Comparison of ENCODE assay signal across 20 cellular contexts in the genomic region with DNA sequence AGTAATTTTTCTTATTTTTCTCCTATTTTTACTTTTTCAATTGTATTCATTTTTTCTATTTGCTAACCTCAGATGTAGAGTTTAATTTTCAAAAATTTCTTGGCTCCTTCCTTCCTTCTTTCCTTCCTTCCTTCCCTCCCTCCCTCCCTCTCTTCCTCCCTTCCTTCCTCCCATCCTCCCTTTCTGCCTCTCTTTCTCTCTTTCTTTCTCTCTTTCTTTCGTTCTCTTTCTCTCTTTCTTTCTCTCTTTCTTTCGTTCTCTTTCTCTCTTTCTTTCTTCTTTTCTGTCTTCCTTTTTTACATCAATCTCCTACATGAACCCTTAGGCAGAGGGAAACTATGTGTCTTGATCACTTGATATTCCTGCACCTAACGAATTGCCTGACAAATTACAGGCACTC. TPM values are rescaled to one million over a fixed set of nuclear protein-coding genes. Genes with fewer than 3 reads are reported as not detected.
DNase-seq lines count a peak whose midpoint lies in the region; ATAC-seq lines count a peak whose summit lies in the region.
"Had no signal": no experiment of that assay in that cellular context is flagged by ENCODE, and none has a peak within 500 bp of the region (broad histone marks: within the 10 kb centered on the region; RNA-seq: fewer than 3 reads in every experiment).

No MANE protein-coding gene starts in this region.

- H3K4me3 Mint-ChIP-seq in activated CD4-positive, alpha-beta T cell treated with anti-CD3 and anti-CD28 coated beads, Interleukin-2, amount 10 ng/mL, durations not matched to agents 7 days and 5 days, result no peak overlapping the region
- H3K4me3 Mint-ChIP-seq in activated naive CD8-positive, alpha-beta T cell treated with anti-CD3 and anti-CD28 coated beads, Interleukin-2, amount 10 ng/mL, durations not matched to agents 7 days and 5 days, result no peak overlapping the region
- H3K4me3 Mint-ChIP-seq in activated naive CD8-positive, alpha-beta T cell treated with anti-CD3 and anti-CD28 coated beads, Interleukin-2, amount 50 U/mL, for 24 hours, result no peak overlapping the region
- H3K4me3 Mint-ChIP-seq in T-helper 17 cell, result peak overlapping the region; percentile 15

- H3K9me3 Mint-ChIP-seq in activated CD4-positive, alpha-beta T cell treated with anti-CD3 and anti-CD28 coated beads, Interleukin-2, amount 10 ng/mL, durations not matched to agents 7 days and 5 days, result peaks cover 15% of the 10 kb centered on the region
- H3K9me3 Mint-ChIP-seq in activated naive CD8-positive, alpha-beta T cell treated with anti-CD3 and anti-CD28 coated beads, Interleukin-2, amount 10 ng/mL, durations not matched to agents 7 days and 5 days, result peaks cover 2% of the 10 kb centered on the region
- no peaks in the 10 kb centered on the region for H3K9me3 Mint-ChIP-seq in activated naive CD8-positive, alpha-beta T cell treated with anti-CD3 and anti-CD28 coated beads, Interleukin-2, amount 50 U/mL, for 24 hours

- H3K27ac Mint-ChIP-seq in activated CD4-positive, alpha-beta T cell treated with anti-CD3 and anti-CD28 coated beads, Interleukin-2, amount 10 ng/mL, durations not matched to agents 7 days and 5 days, result peak overlapping the region; percentile 12
- peak overlapping the region; percentile 5 for H3K27ac Mint-ChIP-seq in activated naive CD8-positive, alpha-beta T cell treated with anti-CD3 and anti-CD28 coated beads, Interleukin-2, amount 10 ng/mL, durations not matched to agents 7 days and 5 days
- H3K27ac Mint-ChIP-seq in activated naive CD8-positive, alpha-beta T cell treated with anti-CD3 and anti-CD28 coated beads, Interleukin-2, amount 50 U/mL, for 24 hours, result no peak overlapping the region
- H3K27ac Mint-ChIP-seq in T-helper 17 cell, result peak overlapping the region; percentile 87

- POLR2A ChIA-PET in activated CD4-positive, alpha-beta T cell treated with anti-CD3 and anti-CD28 coated beads, Interleukin-2, amount 10 ng/mL, durations not matched to agents 7 days and 5 days (lab: Charles Lee), result no interaction called here
- POLR2A ChIA-PET in activated naive CD8-positive, alpha-beta T cell treated with anti-CD3 and anti-CD28 coated beads, Interleukin-2, amount 10 ng/mL, durations not matched to agents 7 days and 5 days (lab: Charles Lee), result no interaction called here

- peaks cover 60% of the 10 kb centered on the region for H3K4me1 Mint-ChIP-seq in activated CD4-positive, alpha-beta T cell treated with anti-CD3 and anti-CD28 coated beads, Interleukin-2, amount 10 ng/mL, durations not matched to agents 7 days and 5 days
- peaks cover 27% of the 10 kb centered on the region for H3K4me1 Mint-ChIP-seq in activated naive CD8-positive, alpha-beta T cell treated with anti-CD3 and anti-CD28 coated beads, Interleukin-2, amount 10 ng/mL, durations not matched to agents 7 days and 5 days
- peaks cover 51% of the 10 kb centered on the region for H3K4me1 Mint-ChIP-seq in activated naive CD8-positive, alpha-beta T cell treated with anti-CD3 and anti-CD28 coated beads, Interleukin-2, amount 50 U/mL, for 24 hours
- H3K4me1 Mint-ChIP-seq in T-helper 17 cell, result peaks cover 26% of the 10 kb centered on the region

- H3K9me3 ChIP-seq in T-helper 17 cell (ENCODE audit: control insufficient read depth, low read length, poor library complexity, severe bottlenecking), result no peaks in the 10 kb centered on the region
- H3K9me3 ChIP-seq: A549, BLaER1 had no signal

- peaks cover 23% of the 10 kb centered on the region for H3K36me3 Mint-ChIP-seq in activated CD4-positive, alpha-beta T cell treated with anti-CD3 and anti-CD28 coated beads, Interleukin-2, amount 10 ng/mL, durations not matched to agents 7 days and 5 days (ENCODE audit: low read depth)
- H3K36me3 Mint-ChIP-seq in activated naive CD8-positive, alpha-beta T cell treated with anti-CD3 and anti-CD28 coated beads, Interleukin-2, amount 10 ng/mL, durations not matched to agents 7 days and 5 days, result peaks cover 3% of the 10 kb centered on the region
- peaks cover 4% of the 10 kb centered on the region for H3K36me3 Mint-ChIP-seq in activated naive CD8-positive, alpha-beta T cell treated with anti-CD3 and anti-CD28 coated beads, Interleukin-2, amount 50 U/mL, for 24 hours (ENCODE audit: low read depth)
- H3K36me3 Mint-ChIP-seq in T-helper 17 cell (ENCODE audit: low read depth), result no peaks in the 10 kb centered on the region

- CTCF ChIA-PET in activated CD4-positive, alpha-beta T cell treated with anti-CD3 and anti-CD28 coated beads, Interleukin-2, amount 10 ng/mL, durations not matched to agents 7 days and 5 days (lab: Charles Lee), result no interaction called here

- DNase-seq in activated CD4-positive, alpha-beta T cell treated with anti-CD3 and anti-CD28 coated beads, Interleukin-2, amount 10 ng/mL, durations not matched to agents 7 days and 5 days, result no peak
- no peak for DNase-seq in activated CD4-positive, alpha-beta T cell treated with anti-CD3 and anti-CD28 coated beads, Interleukin-2, amount 50 U/mL, for 4 hours
- DNase-seq in activated naive CD8-positive, alpha-beta T cell treated with anti-CD3 and anti-CD28 coated beads, Interleukin-2, amount 10 ng/mL, durations not matched to agents 7 days and 5 days, result no peak
- DNase-seq in activated naive CD8-positive, alpha-beta T cell treated with anti-CD3 and anti-CD28 coated beads, Interleukin-2, amount 50 U/mL, for 24 hours, result no peak
- DNase-seq in T-helper 17 cell, result no peak
- no peak for DNase-seq in NCI-H2227 (lab: John Stamatoyannopoulos, UW; ENCODE audit: unreplicated experiment)
- DNase-seq: DMS79 treated with DMSO at 0.1 percent for 48 hours, KG1, NCI-H1105 treated with DMSO at 0.1 percent for 48 hours, NCI-H1694, NCI-H510A, NCI-H82, OCI-M1, Right ventricle myocardium superior had no signal

- no peak for ATAC-seq in activated naive CD8-positive, alpha-beta T cell treated with anti-CD3 and anti-CD28 coated beads, Interleukin-2, amount 10 ng/mL, durations not matched to agents 7 days and 5 days (ENCODE audit: low read depth)
- no peak for ATAC-seq in activated naive CD8-positive, alpha-beta T cell treated with anti-CD3 and anti-CD28 coated beads, Interleukin-2, amount 50 U/mL, for 24 hours
- no peak for ATAC-seq in T-helper 17 cell
- no peak for ATAC-seq in HG03139 (IDR thresholded peaks at IDR 0.05; ENCODE audit: unreplicated experiment)
- ATAC-seq: A549, HepG2 had no signal

- H3K27me3 Mint-ChIP-seq in activated CD4-positive, alpha-beta T cell treated with anti-CD3 and anti-CD28 coated beads, Interleukin-2, amount 10 ng/mL, durations not matched to agents 7 days and 5 days, result no peaks in the 10 kb centered on the region
- no peaks in the 10 kb centered on the region for H3K27me3 Mint-ChIP-seq in activated naive CD8-positive, alpha-beta T cell treated with anti-CD3 and anti-CD28 coated beads, Interleukin-2, amount 10 ng/mL, durations not matched to agents 7 days and 5 days
- H3K27me3 Mint-ChIP-seq in activated naive CD8-positive, alpha-beta T cell treated with anti-CD3 and anti-CD28 coated beads, Interleukin-2, amount 50 U/mL, for 24 hours, result no peaks in the 10 kb centered on the region
- no peaks in the 10 kb centered on the region for H3K27me3 Mint-ChIP-seq in T-helper 17 cell

RNA-seq across cellular contexts. Expression of a gene that starts 12.4 kb away (rescaled TPM):
- not detected for total RNA-seq in activated CD4-positive, alpha-beta T cell treated with anti-CD3 and anti-CD28 coated beads, Interleukin-2, amount 10 ng/mL, durations not matched to agents 7 days and 5 days
- under 1 TPM; 0.14 to 0.17 TPM for total RNA-seq in activated naive CD8-positive, alpha-beta T cell treated with anti-CD3 and anti-CD28 coated beads, Interleukin-2, amount 10 ng/mL, durations not matched to agents 7 days and 5 days
- total RNA-seq in T-helper 17 cell, result under 1 TPM in 1 of 2 donors, not detected in 1; 0.15 TPM
- total RNA-seq: G401, H4, HepG2, Right ventricle myocardium superior had no signal

RNA-seq across cellular contexts. Expression of a gene that starts 40.6 kb away (rescaled TPM):
- 1,000 to 10,000 TPM in 1 of 2 experiments, 100 to 1,000 TPM in 1; 819 to 1,195 TPM for total RNA-seq in activated CD4-positive, alpha-beta T cell treated with anti-CD3 and anti-CD28 coated beads, Interleukin-2, amount 10 ng/mL, durations not matched to agents 7 days and 5 days
- 100 to 1,000 TPM; 911 to 954 TPM for total RNA-seq in activated naive CD8-positive, alpha-beta T cell treated with anti-CD3 and anti-CD28 coated beads, Interleukin-2, amount 10 ng/mL, durations not matched to agents 7 days and 5 days
- total RNA-seq in T-helper 17 cell, result 100 to 1,000 TPM; 767 to 787 TPM
- total RNA-seq: HepG2 had no signal
